Comparison of ENCODE assay signal across 12 cellular contexts in genomic region chr5:160702856-160703453, GRCh38.
DNase-seq lines count a peak whose midpoint lies in the region; ATAC-seq and TF ChIP-seq lines count a peak whose summit lies in the region.
"Had no signal": no experiment of that assay in that cellular context is flagged by ENCODE, and none has a peak within 500 bp of the region (broad histone marks: within the 10 kb centered on the region; RNA-seq: fewer than 3 reads in every experiment).

No MANE protein-coding gene starts in this region.

- in situ Hi-C loops in gastrocnemius medialis (cut with MboI; ENCODE audit: low sequenced_read_pairs in 4 of 4): no loop called here

- H3F3A ChIP-seq in MM.1S (ENCODE audit: insufficient read depth, low read length): no peaks in the 10 kb centered on the region

- H3K4me2 ChIP-seq in MM.1S (ENCODE audit: low read depth, low read length): no peak overlapping the region

- H3K27me3 ChIP-seq in MM.1S (replicated peaks; ENCODE audit: insufficient read depth, low read length) (no peaks in the 10 kb centered on the region), gastrocnemius medialis (no peaks in the 10 kb centered on the region)

- TF ChIP-seq POLR2A in gastrocnemius medialis (IDR thresholded peaks at IDR 0.05): no peak

- H3K27ac ChIP-seq in MM.1S (ENCODE audit: low read length) (no peak overlapping the region), gastrocnemius medialis (no peak overlapping the region)

- no peaks in the 10 kb centered on the region for H3K9me3 ChIP-seq in MM.1S (replicated peaks; ENCODE audit: insufficient read depth, low read length)
- H3K9me3 ChIP-seq in gastrocnemius medialis: no peaks in the 10 kb centered on the region

- H3K36me3 ChIP-seq in MM.1S (replicated peaks; ENCODE audit: insufficient read depth, low read length) (no peaks in the 10 kb centered on the region), gastrocnemius medialis (no peaks in the 10 kb centered on the region)

- intact Hi-C loops in gastrocnemius medialis (cut with DNase I; ENCODE audit: low total_unique reads): no loop called here

- no peaks in the 10 kb centered on the region for H3K79me2 ChIP-seq in MM.1S (ENCODE audit: low read length)

- DNase-seq in GM12865 (ENCODE audit: low read depth): peak; percentile 54
- DNase-seq in MM.1S: peak; percentile 53
- no peak for DNase-seq in gastrocnemius medialis
- no peak for DNase-seq in NCI-H2171 treated with DMSO at 0.1 percent for 48 hours (lab: John Stamatoyannopoulos, UW)
- no peak for DNase-seq in stimulated activated CD4-positive, alpha-beta T cell treated with anti-CD3 and anti-CD28 coated beads, Interleukin-12 subunit alpha, Interleukin-12 subunit beta, amount 100 ng/mL, for 4 hours
- DNase-seq in stimulated activated naive CD4-positive, alpha-beta T cell (lab: John Stamatoyannopoulos, UW): no peak
- DNase-seq: mesendoderm, NCI-H510A treated with DMSO at 0.1 percent for 48 hours, right cardiac atrium, T-helper 17 cell had no signal

- ATAC-seq in GM19452 (IDR thresholded peaks at IDR 0.05; ENCODE audit: unreplicated experiment): peak; percentile 93
- peak; percentile 98 for ATAC-seq in HG02938 (IDR thresholded peaks at IDR 0.05; ENCODE audit: unreplicated experiment)
- ATAC-seq in gastrocnemius medialis: no peak
- ATAC-seq: right cardiac atrium, T-helper 17 cell had no signal

- H3K4me3 ChIP-seq in GM12865 (ENCODE audit: low read depth, low read length) (no peak overlapping the region), MM.1S (ENCODE audit: low read length) (no peak overlapping the region), gastrocnemius medialis (no peak overlapping the region)

- no peak overlapping the region for H2AFZ ChIP-seq in MM.1S (ENCODE audit: low read length)

- no peaks in the 10 kb centered on the region for H4K20me1 ChIP-seq in MM.1S (ENCODE audit: insufficient read depth, low read length)

- H3K4me1 ChIP-seq in MM.1S (ENCODE audit: low read length): peaks cover 8% of the 10 kb centered on the region
- H3K4me1 ChIP-seq in gastrocnemius medialis: no peaks in the 10 kb centered on the region

- no peaks in the 10 kb centered on the region for H3K9me2 ChIP-seq in MM.1S (replicated peaks; ENCODE audit: insufficient read depth, low read length)

- no peak overlapping the region for H3K9ac ChIP-seq in MM.1S (ENCODE audit: low read length)

- TF ChIP-seq CTCF in GM12865 (IDR thresholded peaks at IDR 0.05; ENCODE audit: insufficient read depth, low read depth, low read length, missing control alignments) (no peak), MM.1S (IDR thresholded peaks at IDR 0.05; ENCODE audit: low read length) (no peak), gastrocnemius medialis (IDR thresholded peaks at IDR 0.05 in 4 of 5, conservative IDR thresholded peaks at IDR 0.05 in 1 of 5) (no peak)

Comparison
In these comparisons a context has a peak if more than half of its experiments do, and no peak if none do; other contexts are left out.
1. DNase-seq: peak in GM12865 (single experiment) and MM.1S (single experiment); none in gastrocnemius medialis (0 of 2), NCI-H2171 treated with DMSO at 0.1 percent for 48 hours (single experiment), stimulated activated CD4-positive, alpha-beta T cell treated with anti-CD3 and anti-CD28 coated beads, Interleukin-12 subunit alpha, Interleukin-12 subunit beta, amount 100 ng/mL, for 4 hours (single experiment) and stimulated activated naive CD4-positive, alpha-beta T cell (0 of 6).
2. ATAC-seq: peak in GM19452 (single experiment) and HG02938 (single experiment); none in gastrocnemius medialis (0 of 2).